Comparison of ENCODE assay signal across 7 cellular contexts in genomic region chr15:67124911-67125588, GRCh38. TPM values are rescaled to one million over a fixed set of nuclear protein-coding genes. Genes with fewer than 3 reads are reported as not detected.
DNase-seq lines count a peak whose midpoint lies in the region; ATAC-seq and TF ChIP-seq lines count a peak whose summit lies in the region.

No MANE protein-coding gene starts in this region.

- peak overlapping the region in 2 of 3 donors; percentile 7 to 55 for H3K27ac ChIP-seq in right lobe of liver
- peak overlapping the region; percentile 82 for H3K27ac ChIP-seq in suprapubic skin

- no peak overlapping the region for H3K4me3 ChIP-seq in MG63
- H3K4me3 ChIP-seq in adipocyte (ENCODE audit: low read length), result peak overlapping the region; percentile 33
- H3K4me3 ChIP-seq in right lobe of liver, result no peak overlapping the region
- no peak overlapping the region for H3K4me3 ChIP-seq in suprapubic skin

- H3K4me1 ChIP-seq in adipocyte (ENCODE audit: control insufficient read depth, insufficient read depth, low read length) (peaks cover 84% of the 10 kb centered on the region), right lobe of liver (peaks cover 0 to 49% (median 12%) of the 10 kb centered on the region in 4 donors), suprapubic skin (peaks cover 81% of the 10 kb centered on the region)

- DNase-seq in MG63, result peak; percentile 77
- DNase-seq in adipocyte (ENCODE audit: low read depth), result no peak
- no peak for DNase-seq in right lobe of liver
- DNase-seq in suprapubic skin (ENCODE audit: low spot score in 2 of 2), result no peak
- DNase-seq in CD1c-positive myeloid dendritic cell (ENCODE audit: extremely low spot score), result no peak

- WGBS in right lobe of liver (ENCODE audit: insufficient coverage, low coverage, low lambda C conversion rate, missing lambda C conversion rate), result 74% methylated on average over 8 of the region's 13 CpGs
- 52% methylated on average over 11 of the region's 13 CpGs for WGBS in suprapubic skin

- H3K36me3 ChIP-seq in MG63 (peaks cover 76% of the 10 kb centered on the region), adipocyte (ENCODE audit: control insufficient read depth, insufficient read depth, low read length, severe bottlenecking) (peaks cover 5% of the 10 kb centered on the region), right lobe of liver (no peaks in the 10 kb centered on the region), suprapubic skin (no peaks in the 10 kb centered on the region)

- ATAC-seq in right lobe of liver (no peak), HG03108 (IDR thresholded peaks at IDR 0.05; ENCODE audit: unreplicated experiment) (no peak), HG02642 (IDR thresholded peaks at IDR 0.05; ENCODE audit: poor library complexity, unreplicated experiment) (no peak)

- TF ChIP-seq CTCF in right lobe of liver (IDR thresholded peaks at IDR 0.05) (no peak), suprapubic skin (IDR thresholded peaks at IDR 0.05) (no peak)

- TF ChIP-seq POLR2A in right lobe of liver (IDR thresholded peaks at IDR 0.05) (no peak), suprapubic skin (IDR thresholded peaks at IDR 0.05) (no peak)

- peak overlapping the region; percentile 79 for H3K9ac ChIP-seq in adipocyte (ENCODE audit: low read length)

- H3K27me3 ChIP-seq in MG63, result no peaks in the 10 kb centered on the region
- H3K27me3 ChIP-seq in adipocyte (replicated peaks; ENCODE audit: control insufficient read depth, insufficient read depth, low read length), result no peaks in the 10 kb centered on the region
- no peaks in the 10 kb centered on the region for H3K27me3 ChIP-seq in right lobe of liver
- no peaks in the 10 kb centered on the region for H3K27me3 ChIP-seq in suprapubic skin

- no peaks in the 10 kb centered on the region for H3K9me3 ChIP-seq in MG63
- no peaks in the 10 kb centered on the region for H3K9me3 ChIP-seq in adipocyte (ENCODE audit: control insufficient read depth, low read length)
- H3K9me3 ChIP-seq in right lobe of liver, result no peaks in the 10 kb centered on the region
- H3K9me3 ChIP-seq in suprapubic skin, result no peaks in the 10 kb centered on the region

- no peak for TF ChIP-seq EP300 in suprapubic skin (IDR thresholded peaks at IDR 0.05)

- intact Hi-C loops in right lobe of liver (cut with DNase I), result no loop called here

RNA-seq across cellular contexts. Expression of gene SMAD3, which starts 59.6 kb away (rescaled TPM):
- total RNA-seq in MG63 (2014; rRNA removed; shearing (Covaris generic); ENCODE audit: low replicate concordance), result 32.9 and 38.2 TPM in 2 replicates
- total RNA-seq in right lobe of liver, result 10 to 100 TPM in 5 of 6 experiments, 1 to 10 TPM in 1; 9.2 to 34.0 (median 14.4) TPM
- 10 to 100 TPM; 41.9 to 94.9 (median 56.1) TPM for total RNA-seq in suprapubic skin
